Comparison of ENCODE assay signal across 26 cellular contexts in the genomic region with DNA sequence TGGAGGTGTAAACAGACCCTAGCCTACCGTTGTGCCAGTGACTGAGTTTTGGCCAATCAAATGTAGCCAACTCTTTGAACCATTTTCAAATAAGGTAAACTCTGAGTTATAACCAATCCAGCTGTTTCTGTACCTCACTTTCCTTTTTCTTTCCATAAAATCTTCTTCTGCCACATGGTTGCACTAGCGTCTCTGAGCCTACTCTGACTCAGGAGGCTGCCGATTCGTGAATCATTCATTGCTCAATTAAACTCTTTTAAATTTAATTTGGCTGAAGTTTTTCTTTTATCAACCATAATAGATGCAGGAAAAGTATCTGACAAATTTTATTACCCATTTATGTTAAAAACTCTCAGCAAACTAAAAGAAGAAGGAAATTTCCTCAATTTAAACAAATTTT.
"Had no signal": no experiment of that assay in that cellular context is flagged by ENCODE, and none has a peak within 500 bp of the region (broad histone marks: within the 10 kb centered on the region; RNA-seq: fewer than 3 reads in every experiment).

No MANE protein-coding gene starts in this region.

- H3K36me3 Mint-ChIP-seq: activated naive CD8-positive, alpha-beta T cell treated with anti-CD3 and anti-CD28 coated beads, Interleukin-2, amount 10 ng/mL, durations not matched to agents 7 days and 5 days had no signal

- H3K4me1 ChIP-seq: adrenal gland, body of pancreas had no signal

- H3K9me3 Mint-ChIP-seq: activated CD4-positive, alpha-beta T cell treated with anti-CD3 and anti-CD28 coated beads, Interleukin-2, amount 10 ng/mL, durations not matched to agents 24 days and 14 days; activated T-helper 2 cell treated with anti-CD3 and anti-CD28 coated beads, Interferon-gamma antibody, Interleukin-2, Interleukin-4, amounts not matched to agents 10 μg/mL and 5 μg/mL and 100 μg/mL, durations not matched to agents 14 hours and 24 hours and 36 hours; central memory CD8-positive, alpha-beta T cell; T-helper 1 cell treated with Interleukin-12 subunit alpha and Interleukin-12 subunit beta and Interleukin-4 antibody, amounts not matched to agents 30 μg/mL and 1 μg/mL, for 36 hours had no signal

- H3K4me3 Mint-ChIP-seq: activated B cell treated with CpG ODN at 0.5 μM for 24 hours; activated CD4-positive, alpha-beta T cell treated with anti-CD3 and anti-CD28 coated beads, Interleukin-2, amount 10 ng/mL, durations not matched to agents 24 days and 14 days; activated naive CD8-positive, alpha-beta T cell treated with anti-CD3 and anti-CD28 coated beads, Interleukin-2, amount 10 ng/mL, durations not matched to agents 7 days and 5 days; central memory CD8-positive, alpha-beta T cell; T-helper 1 cell treated with Interleukin-12 subunit alpha and Interleukin-12 subunit beta and Interleukin-4 antibody, amounts not matched to agents 30 μg/mL and 1 μg/mL, for 36 hours had no signal

- H3K36me3 ChIP-seq: adrenal gland, MG63 had no signal

- H3K4me1 Mint-ChIP-seq: activated CD4-positive, alpha-beta T cell treated with anti-CD3 and anti-CD28 coated beads, Interleukin-2, amount 10 ng/mL, durations not matched to agents 24 days and 14 days; central memory CD8-positive, alpha-beta T cell had no signal

- DNase-seq: activated B cell treated with CpG ODN at 0.5 μM for 24 hours; activated CD4-positive, alpha-beta T cell treated with anti-CD3 and anti-CD28 coated beads for 1 hour; activated CD4-positive, alpha-beta T cell treated with anti-CD3 and anti-CD28 coated beads, Interleukin-2, amount 10 ng/mL, durations not matched to agents 24 days and 14 days; activated CD4-positive, alpha-beta T cell treated with anti-CD3 and anti-CD28 coated beads, Interleukin-2, amount 50 U/mL, for 48 hours; activated gamma-delta T cell treated with Interleukin-2 at 50 U/mL for 16 hours; activated naive CD4-positive, alpha-beta T cell treated with anti-CD3 and anti-CD28 coated beads, Interleukin-2, amount 50 U/mL, for 16 hours; activated naive CD8-positive, alpha-beta T cell treated with anti-CD3 and anti-CD28 coated beads, Interleukin-2, amount 10 ng/mL, durations not matched to agents 7 days and 5 days; activated T-cell treated with anti-CD3 and anti-CD28 coated beads for 4 hours; activated T-cell treated with anti-CD3 and anti-CD28 coated beads, Interleukin-2, amount 50 U/mL, for 48 hours; adrenal gland; aorta; body of pancreas; KG1; MG63; MV-4-11; NCI-H1092 treated with DMSO at 0.1 percent for 48 hours; NCI-H1436; NCI-H1694 treated with DMSO at 0.1 percent for 48 hours; NCI-H2081; NCI-H510A treated with DMSO at 0.1 percent for 48 hours; NCI-H69; NK-92 treated with Interleukin-12 subunit alpha and Interleukin-12 subunit beta, amount 100 ng/mL, for 24 hours; SHP77 treated with DMSO at 0.1 percent for 48 hours had no signal

- H3K27ac ChIP-seq: adrenal gland, body of pancreas had no signal

- H3K9me3 ChIP-seq: adrenal gland, body of pancreas, MG63 had no signal

- H3K27me3 Mint-ChIP-seq: activated B cell treated with CpG ODN at 0.5 μM for 24 hours; activated CD4-positive, alpha-beta T cell treated with anti-CD3 and anti-CD28 coated beads, Interleukin-2, amount 10 ng/mL, durations not matched to agents 24 days and 14 days; activated naive CD8-positive, alpha-beta T cell treated with anti-CD3 and anti-CD28 coated beads, Interleukin-2, amount 10 ng/mL, durations not matched to agents 7 days and 5 days; central memory CD8-positive, alpha-beta T cell had no signal

- H3K27me3 ChIP-seq: adrenal gland, body of pancreas, MG63 had no signal

- ATAC-seq: body of pancreas had no signal

- H3K4me3 ChIP-seq: adrenal gland, body of pancreas, MG63 had no signal

- H3K27ac Mint-ChIP-seq: activated B cell treated with CpG ODN at 0.5 μM for 24 hours; activated CD4-positive, alpha-beta T cell treated with anti-CD3 and anti-CD28 coated beads, Interleukin-2, amount 10 ng/mL, durations not matched to agents 24 days and 14 days; activated naive CD8-positive, alpha-beta T cell treated with anti-CD3 and anti-CD28 coated beads, Interleukin-2, amount 10 ng/mL, durations not matched to agents 7 days and 5 days; activated T-helper 2 cell treated with anti-CD3 and anti-CD28 coated beads, Interferon-gamma antibody, Interleukin-2, Interleukin-4, amounts not matched to agents 10 μg/mL and 5 μg/mL and 100 μg/mL, durations not matched to agents 14 hours and 24 hours and 36 hours; T-helper 1 cell treated with Interleukin-12 subunit alpha and Interleukin-12 subunit beta and Interleukin-4 antibody, amounts not matched to agents 30 μg/mL and 1 μg/mL, for 36 hours had no signal
